9 cellular contexts compared by ENCODE assay signal in the genomic region with DNA sequence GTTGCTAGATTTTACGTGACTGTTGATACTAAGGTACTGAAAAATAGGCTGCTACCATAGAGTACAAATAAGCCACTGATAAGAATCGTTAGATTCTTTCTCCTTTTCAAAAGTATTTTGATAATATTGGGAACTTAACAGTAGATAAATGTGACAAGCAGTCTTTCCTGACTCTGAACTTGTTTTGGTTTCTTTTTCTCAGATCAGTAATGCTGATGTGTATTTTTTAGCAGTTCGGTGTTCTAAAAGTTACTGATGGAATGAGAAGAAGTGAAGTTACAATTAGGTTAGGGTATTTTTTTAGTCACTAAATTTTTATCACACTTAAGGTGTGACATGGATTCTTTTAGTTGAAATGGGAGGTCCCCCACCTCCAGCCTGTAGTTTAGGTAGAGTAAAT. TPM values are rescaled to one million over a fixed set of nuclear protein-coding genes. Genes with fewer than 3 reads are reported as not detected.
DNase-seq lines count a peak whose midpoint lies in the region; ATAC-seq, FAIRE-seq and TF ChIP-seq lines count a peak whose summit lies in the region.
"Had no signal": no experiment of that assay in that cellular context is flagged by ENCODE, and none has a peak within 500 bp of the region (broad histone marks: within the 10 kb centered on the region; RNA-seq: fewer than 3 reads in every experiment).

No MANE protein-coding gene starts in this region.

- H3K9ac ChIP-seq in endodermal cell (ENCODE audit: extremely low read depth, low read length, poor library complexity, severe bottlenecking): peak overlapping the region; percentile 98

- H3K9me3 Mint-ChIP-seq in CD8-positive, alpha-beta memory T cell: no peaks in the 10 kb centered on the region
- no peaks in the 10 kb centered on the region for H3K9me3 Mint-ChIP-seq in endodermal cell

- H3K36me3 Mint-ChIP-seq in CD8-positive, alpha-beta memory T cell: peaks cover 6 to 52% (median 6%) of the 10 kb centered on the region in 3 donors
- H3K36me3 Mint-ChIP-seq in endodermal cell (ENCODE audit: low read depth): peaks cover 25% of the 10 kb centered on the region

- H3K9me3 ChIP-seq in CD8-positive, alpha-beta memory T cell (ENCODE audit: low read length): no peaks in the 10 kb centered on the region
- H3K9me3 ChIP-seq in endodermal cell (ENCODE audit: control insufficient read depth, low read length): no peaks in the 10 kb centered on the region
- H3K9me3 ChIP-seq in pancreas: no peaks in the 10 kb centered on the region

- WGBS in endodermal cell (ENCODE audit: insufficient coverage in 1 of 2, insufficient read length in 1 of 2), 2 experiments: 10 to 24% methylated on average over 2 to 3 of the region's 3 CpGs
- WGBS in pancreas, 2 donors: 0% methylated on average over 3 of the region's 3 CpGs

- H3K4me3 Mint-ChIP-seq in CD8-positive, alpha-beta memory T cell: peak overlapping the region; percentile 91 to 99 (median 98)
- H3K4me3 Mint-ChIP-seq in endodermal cell: peak overlapping the region; percentile 92

- DNase-seq in CD8-positive, alpha-beta memory T cell: peak in 1 of 5 donors; percentile 11
- DNase-seq in OCI-M1 (lab: John Stamatoyannopoulos, UW) (peak; percentile 50), endodermal cell (no peak), pancreas (no peak), SW 1271 (lab: John Stamatoyannopoulos, UW) (no peak), GM12891 (ENCODE audit: insufficient read length, low spot score) (no peak)
- DNase-seq: SHP77 treated with DMSO at 0.1 percent for 48 hours had no signal

- peak overlapping the region; percentile 94 for H3K27ac ChIP-seq in CD8-positive, alpha-beta memory T cell (ENCODE audit: low read depth, low read length)
- H3K27ac ChIP-seq in endodermal cell (ENCODE audit: low read depth, low read length): no peak overlapping the region
- H3K27ac ChIP-seq in pancreas: peak overlapping the region in 1 of 4 donors; percentile 100

- FAIRE-seq in pancreas (lab: Jason Lieb, UNC) (no peak), GM12891 (lab: Jason Lieb, UNC) (no peak)

- no peak for ATAC-seq in pancreas
- no peak for ATAC-seq in HG03520 (IDR thresholded peaks at IDR 0.05; ENCODE audit: unreplicated experiment)
- ATAC-seq in HG02870 (IDR thresholded peaks at IDR 0.05; ENCODE audit: unreplicated experiment): no peak

- POLR2A ChIA-PET in CD8-positive, alpha-beta memory T cell (lab: Charles Lee): interaction anchor here (2.7 kb wide), 1 partner anchor 12 kb away, joined by 6 read pairs; no protein-coding TSS in a partner anchor

- peaks cover 49 to 74% (median 64%) of the 10 kb centered on the region in 3 donors for H3K4me1 Mint-ChIP-seq in CD8-positive, alpha-beta memory T cell
- H3K4me1 Mint-ChIP-seq in endodermal cell: peaks cover 26% of the 10 kb centered on the region

- H3K27me3 Mint-ChIP-seq in CD8-positive, alpha-beta memory T cell: peaks cover 0 to 2% of the 10 kb centered on the region in 2 donors
- H3K27me3 Mint-ChIP-seq in endodermal cell (ENCODE audit: insufficient read depth): no peaks in the 10 kb centered on the region

- H3K27ac Mint-ChIP-seq in CD8-positive, alpha-beta memory T cell: peak overlapping the region; percentile 16 to 97 (median 94)
- peak overlapping the region; percentile 94 for H3K27ac Mint-ChIP-seq in endodermal cell

- H3K36me3 ChIP-seq in CD8-positive, alpha-beta memory T cell (ENCODE audit: insufficient read depth, low read length): no peaks in the 10 kb centered on the region
- peaks cover 26% of the 10 kb centered on the region for H3K36me3 ChIP-seq in endodermal cell (ENCODE audit: control insufficient read depth, insufficient read depth, low read length)
- peaks cover 0 to 4% (median 0%) of the 10 kb centered on the region in 3 donors for H3K36me3 ChIP-seq in pancreas

- H3K4me1 ChIP-seq in CD8-positive, alpha-beta memory T cell (ENCODE audit: insufficient read depth, low read length): peaks cover 41% of the 10 kb centered on the region
- H3K4me1 ChIP-seq in endodermal cell (ENCODE audit: control insufficient read depth, insufficient read depth, low read length) (no peaks in the 10 kb centered on the region), pancreas (peaks cover 5 to 32% (median 17%) of the 10 kb centered on the region in 3 donors)

- CTCF ChIA-PET in CD8-positive, alpha-beta memory T cell (lab: Charles Lee): no interaction called here

- no peak for TF ChIP-seq POLR2A in GM12891 (IDR thresholded peaks at IDR 0.05; ENCODE audit: low read depth, low read length)

- H3K27me3 ChIP-seq in CD8-positive, alpha-beta memory T cell (ENCODE audit: insufficient read depth, low read length, poor library complexity, severe bottlenecking): no peaks in the 10 kb centered on the region
- H3K27me3 ChIP-seq in endodermal cell (ENCODE audit: control insufficient read depth, insufficient read depth, low read length, poor library complexity, severe bottlenecking) (no peaks in the 10 kb centered on the region), pancreas (no peaks in the 10 kb centered on the region)

- peak overlapping the region; percentile 87 for H3K4me3 ChIP-seq in CD8-positive, alpha-beta memory T cell (ENCODE audit: low read length)
- peak overlapping the region; percentile 100 for H3K4me3 ChIP-seq in endodermal cell (ENCODE audit: low read length)
- peak overlapping the region; percentile 2 to 92 (median 86) for H3K4me3 ChIP-seq in pancreas

- TF ChIP-seq CTCF in endodermal cell (conservative IDR thresholded peaks at IDR 0.05): no peak
- no peak for TF ChIP-seq CTCF in pancreas (IDR thresholded peaks at IDR 0.05)

- intact Hi-C loops in pancreas (cut with DNase I): no loop called here

TF ChIP-seq in GM12891, 5 proteins besides CTCF, POLR2A, EP300 and RAD21:
- TF ChIP-seq TAF1 (IDR thresholded peaks at IDR 0.05; ENCODE audit: low read depth, low read length): no peak
- no peak for TF ChIP-seq POU2F2 (IDR thresholded peaks at IDR 0.05; ENCODE audit: low read depth, low read length)
- no peak for TF ChIP-seq POLR2AphosphoS5 (IDR thresholded peaks at IDR 0.05; ENCODE audit: low read depth, low read length)
- no peak for TF ChIP-seq SPI1 (IDR thresholded peaks at IDR 0.05; ENCODE audit: low read depth, low read length)
- TF ChIP-seq PAX5 (IDR thresholded peaks at IDR 0.05; ENCODE audit: insufficient read depth, low read length, severe bottlenecking): no peak

RNA-seq across cellular contexts. Expression of gene RBBP6, which starts 2.2 kb away (rescaled TPM):
- 10 to 100 TPM; 61.9 to 66.0 TPM for total RNA-seq in CD8-positive, alpha-beta memory T cell
- 27.2 TPM for polyA plus RNA-seq in CD8-positive, alpha-beta memory T cell
- total RNA-seq in endodermal cell (10 to 100 TPM; 70.3 to 76.6 TPM), pancreas (10 to 100 TPM; 13.8 to 29.5 (median 19.7) TPM)
- polyA plus RNA-seq in endodermal cell (2013, experiment 1 of 2): 67.2 TPM
- polyA plus RNA-seq in endodermal cell (2013, experiment 2 of 2): 73.7 TPM
- 10 to 100 TPM; 19.2 to 31.3 TPM for polyA plus RNA-seq in pancreas
- 48.2 TPM for polyA plus RNA-seq in GM12891 (2012; ENCODE audit: low read depth, missing spikeins)
